1 cellular context compared by ENCODE assay signal in the genomic region with DNA sequence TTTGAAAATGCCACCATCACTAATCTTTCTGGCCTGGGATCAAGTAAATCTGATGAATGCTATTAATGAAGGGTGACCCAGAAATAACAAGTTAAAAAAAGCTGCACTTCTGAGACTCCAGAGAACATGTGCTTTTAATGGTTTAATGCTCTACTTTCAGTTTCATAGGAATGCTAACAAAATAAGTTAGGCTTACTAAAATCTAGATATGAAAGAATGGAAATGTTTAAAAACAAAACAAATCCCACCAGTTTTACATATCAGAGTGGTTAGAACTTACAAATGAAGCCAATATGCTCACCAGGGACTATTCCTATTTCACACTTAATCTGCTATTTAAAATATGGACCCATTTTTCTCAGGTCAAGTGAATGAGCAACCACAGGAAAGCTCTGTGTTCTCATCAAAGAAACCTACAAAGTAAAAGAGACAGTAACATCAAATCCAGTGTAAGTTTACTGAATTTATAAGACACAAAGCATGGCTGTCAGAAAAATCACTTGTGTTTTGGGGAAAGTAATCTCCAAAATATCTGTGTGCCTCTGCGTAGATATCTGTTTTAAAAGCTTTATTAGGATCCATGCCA.
TF ChIP-seq lines count a peak whose summit lies in the region.

No MANE protein-coding gene starts in this region.

TF ChIP-seq in SK-N-SH treated with all-trans-retinoic acid at 6 μM for 48 hours, 23 proteins besides CTCF, POLR2A, EP300 and RAD21 (continued from another document):
- TF ChIP-seq ZFP3 (CRISPR knock-in tag; IDR thresholded peaks at IDR 0.05): no peak
- TF ChIP-seq, protein P1, sequence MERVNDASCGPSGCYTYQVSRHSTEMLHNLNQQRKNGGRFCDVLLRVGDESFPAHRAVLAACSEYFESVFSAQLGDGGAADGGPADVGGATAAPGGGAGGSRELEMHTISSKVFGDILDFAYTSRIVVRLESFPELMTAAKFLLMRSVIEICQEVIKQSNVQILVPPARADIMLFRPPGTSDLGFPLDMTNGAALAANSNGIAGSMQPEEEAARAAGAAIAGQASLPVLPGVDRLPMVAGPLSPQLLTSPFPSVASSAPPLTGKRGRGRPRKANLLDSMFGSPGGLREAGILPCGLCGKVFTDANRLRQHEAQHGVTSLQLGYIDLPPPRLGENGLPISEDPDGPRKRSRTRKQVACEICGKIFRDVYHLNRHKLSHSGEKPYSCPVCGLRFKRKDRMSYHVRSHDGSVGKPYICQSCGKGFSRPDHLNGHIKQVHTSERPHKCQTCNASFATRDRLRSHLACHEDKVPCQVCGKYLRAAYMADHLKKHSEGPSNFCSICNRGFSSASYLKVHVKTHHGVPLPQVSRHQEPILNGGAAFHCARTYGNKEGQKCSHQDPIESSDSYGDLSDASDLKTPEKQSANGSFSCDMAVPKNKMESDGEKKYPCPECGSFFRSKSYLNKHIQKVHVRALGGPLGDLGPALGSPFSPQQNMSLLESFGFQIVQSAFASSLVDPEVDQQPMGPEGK (CRISPR knock-in tag; IDR thresholded peaks at IDR 0.05; ENCODE audit: borderline replicate concordance): no peak
- TF ChIP-seq, protein P2, sequence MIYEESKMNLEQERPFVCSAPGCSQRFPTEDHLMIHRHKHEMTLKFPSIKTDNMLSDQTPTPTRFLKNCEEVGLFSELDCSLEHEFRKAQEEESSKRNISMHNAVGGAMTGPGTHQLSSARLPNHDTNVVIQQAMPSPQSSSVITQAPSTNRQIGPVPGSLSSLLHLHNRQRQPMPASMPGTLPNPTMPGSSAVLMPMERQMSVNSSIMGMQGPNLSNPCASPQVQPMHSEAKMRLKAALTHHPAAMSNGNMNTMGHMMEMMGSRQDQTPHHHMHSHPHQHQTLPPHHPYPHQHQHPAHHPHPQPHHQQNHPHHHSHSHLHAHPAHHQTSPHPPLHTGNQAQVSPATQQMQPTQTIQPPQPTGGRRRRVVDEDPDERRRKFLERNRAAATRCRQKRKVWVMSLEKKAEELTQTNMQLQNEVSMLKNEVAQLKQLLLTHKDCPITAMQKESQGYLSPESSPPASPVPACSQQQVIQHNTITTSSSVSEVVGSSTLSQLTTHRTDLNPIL (CRISPR knock-in tag; IDR thresholded peaks at IDR 0.05; ENCODE audit: low read depth): no peak
- no peak for TF ChIP-seq SNAI2 (CRISPR knock-in tag; IDR thresholded peaks at IDR 0.05)
- TF ChIP-seq OSR1 (CRISPR knock-in tag; IDR thresholded peaks at IDR 0.05): no peak
